18 cellular contexts compared by ENCODE assay signal in the genomic region with DNA sequence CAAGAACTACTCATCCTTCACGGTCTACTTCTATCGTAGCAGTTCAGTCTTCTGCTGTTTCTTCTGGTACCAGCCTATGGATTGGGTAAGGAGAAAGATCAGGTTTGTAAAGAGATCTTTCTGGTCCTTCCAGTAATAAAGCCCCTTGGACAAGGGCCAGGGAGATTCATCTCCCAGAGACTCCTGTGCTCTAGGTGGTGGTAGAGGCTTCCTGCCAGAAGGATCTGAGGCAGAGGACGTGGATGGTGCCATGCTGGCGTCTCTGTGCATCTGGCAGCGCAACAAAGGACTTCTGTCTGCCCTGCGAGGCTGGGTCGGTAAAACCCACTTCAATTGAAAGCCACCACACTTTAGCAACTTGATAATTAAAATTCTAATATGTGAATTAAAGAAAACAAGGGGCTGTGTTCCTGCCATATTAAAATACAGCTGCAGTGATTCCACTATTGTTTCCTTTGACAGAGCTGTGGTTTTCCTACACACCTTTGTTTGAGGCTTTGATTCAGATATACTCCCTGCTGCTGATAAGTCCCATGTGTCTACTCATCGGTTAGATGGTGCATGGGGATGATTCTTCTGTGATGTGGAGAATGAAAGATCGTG.
DNase-seq lines count a peak whose midpoint lies in the region; ATAC-seq and TF ChIP-seq lines count a peak whose summit lies in the region.
"Had no signal": no experiment of that assay in that cellular context is flagged by ENCODE, and none has a peak within 500 bp of the region (broad histone marks: within the 10 kb centered on the region; RNA-seq: fewer than 3 reads in every experiment).

No MANE protein-coding gene starts in this region.

- H3K9me3 ChIP-seq in cardiac muscle cell (ENCODE audit: low read depth) (no peaks in the 10 kb centered on the region), RWPE2 (ENCODE audit: severe bottlenecking) (no peaks in the 10 kb centered on the region), spleen (no peaks in the 10 kb centered on the region)
- H3K9me3 ChIP-seq: mucosa of descending colon had no signal

- TF ChIP-seq POLR2A in spleen (IDR thresholded peaks at IDR 0.05), result no peak

- H3K36me3 ChIP-seq in cardiac muscle cell (no peaks in the 10 kb centered on the region), RWPE2 (ENCODE audit: low read depth) (no peaks in the 10 kb centered on the region), spleen (no peaks in the 10 kb centered on the region)

- DNase-seq in cardiac muscle cell (ENCODE audit: low read depth in 1 of 2, low spot score in 1 of 2), result no peak
- DNase-seq in Right ventricle myocardium superior, result no peak
- no peak for DNase-seq in RWPE2 (ENCODE audit: low spot score)
- DNase-seq in foreskin keratinocyte, result peak; percentile 41 to 76
- no peak for DNase-seq in SKM-1 treated with dmso at 0.1 percent for 144 hours (lab: John Stamatoyannopoulos, UW; ENCODE audit: unreplicated experiment)
- no peak for DNase-seq in spleen
- DNase-seq: activated CD4-positive, alpha-beta T cell treated with anti-CD3 and anti-CD28 coated beads for 48 hours; activated CD8-positive, alpha-beta memory T cell treated with anti-CD3 and anti-CD28 coated beads, Interleukin-2, amount 50 U/mL, for 4 hours; activated gamma-delta T cell treated with Interleukin-2 at 50 U/mL for 16 hours; GF-D8; left colon; mucosa of descending colon; NCI-H1417 treated with DMSO at 0.1 percent for 48 hours; NCI-H526; stimulated activated CD4-positive, alpha-beta T cell treated with anti-CD3 and anti-CD28 coated beads, Interleukin-4, amount 100 ng/mL, for 24 hours had no signal

- no peak for TF ChIP-seq CTCF in cardiac muscle cell (IDR thresholded peaks at IDR 0.05; ENCODE audit: low read depth, low read length)
- no peak for TF ChIP-seq CTCF in RWPE2 (IDR thresholded peaks at IDR 0.05; ENCODE audit: poor library complexity, severe bottlenecking)
- peak; percentile 66 for TF ChIP-seq CTCF in foreskin keratinocyte (conservative IDR thresholded peaks at IDR 0.05)
- no peak for TF ChIP-seq CTCF in spleen (IDR thresholded peaks at IDR 0.05 in 8 of 11, conservative IDR thresholded peaks at IDR 0.05 in 3 of 11)

- H3K4me1 ChIP-seq in cardiac muscle cell (ENCODE audit: low read depth) (peaks cover 51% of the 10 kb centered on the region), RWPE2 (ENCODE audit: insufficient read depth, poor library complexity, severe bottlenecking) (no peaks in the 10 kb centered on the region), foreskin keratinocyte (peaks cover 9% of the 10 kb centered on the region), spleen (no peaks in the 10 kb centered on the region)

- ATAC-seq in Right ventricle myocardium superior (ENCODE audit: poor library complexity) (no peak), RWPE2 (ENCODE audit: low read depth) (0 out of 3 replicates have a peak, but pooled peaks have one; percentile 17), foreskin keratinocyte (peak; percentile 80), HG03520 (IDR thresholded peaks at IDR 0.05; ENCODE audit: unreplicated experiment) (no peak), HG02759 (IDR thresholded peaks at IDR 0.05; ENCODE audit: unreplicated experiment) (no peak)
- ATAC-seq: left colon, mucosa of descending colon had no signal

- intact Hi-C loops in Right ventricle myocardium superior (cut with DNase I) (no loop called here), spleen (cut with DNase I; ENCODE audit: low total_unique reads) (no loop called here)

- 80 to 86% (median 84%) methylated on average over 9 of the region's 9 CpGs for WGBS in spleen, 5 donors

- H3K27ac ChIP-seq in cardiac muscle cell (peak overlapping the region; percentile 50), RWPE2 (ENCODE audit: poor library complexity, severe bottlenecking) (no peak overlapping the region), foreskin keratinocyte (no peak overlapping the region), spleen (no peak overlapping the region)

- no peak overlapping the region for H3K4me3 ChIP-seq in cardiac muscle cell
- no peak overlapping the region for H3K4me3 ChIP-seq in RWPE2 (ENCODE audit: severe bottlenecking)
- H3K4me3 ChIP-seq in spleen, result no peak overlapping the region
- H3K4me3 ChIP-seq: mucosa of descending colon, skin epidermis had no signal

- H3K27me3 ChIP-seq in cardiac muscle cell, result no peaks in the 10 kb centered on the region
- no peaks in the 10 kb centered on the region for H3K27me3 ChIP-seq in RWPE2 (ENCODE audit: insufficient read depth, poor library complexity, severe bottlenecking)
- no peaks in the 10 kb centered on the region for H3K27me3 ChIP-seq in foreskin keratinocyte
- no peaks in the 10 kb centered on the region for H3K27me3 ChIP-seq in spleen (replicated peaks in 1 of 7)

Comparison
In these comparisons a context has a peak if more than half of its experiments do, and no peak if none do; other contexts are left out.
1. DNase-seq: peak in foreskin keratinocyte (2 of 2); none in cardiac muscle cell (0 of 2), Right ventricle myocardium superior (single experiment), RWPE2 (single experiment), SKM-1 treated with dmso at 0.1 percent for 144 hours (single experiment) and spleen (single experiment).
2. ATAC-seq: peak in RWPE2 (single experiment) and foreskin keratinocyte (single experiment); none in Right ventricle myocardium superior (single experiment), HG03520 (single experiment) and HG02759 (single experiment).